1 cellular context compared by ENCODE assay signal in genomic region chr2:223950448-223951347, GRCh38.
TF ChIP-seq lines count a peak whose summit lies in the region.

No MANE protein-coding gene starts in this region.

TF ChIP-seq in endothelial cell of umbilical vein, 7 proteins besides CTCF, POLR2A, EP300 and RAD21:
- no peak for TF ChIP-seq GATA2 (IDR thresholded peaks at IDR 0.05; ENCODE audit: insufficient read depth, insufficient read length, low read depth, low read length)
- no peak for TF ChIP-seq MYC (IDR thresholded peaks at IDR 0.05; ENCODE audit: low read depth, low read length)
- TF ChIP-seq FOS (IDR thresholded peaks at IDR 0.05; ENCODE audit: borderline replicate concordance, insufficient read depth, low read length): no peak
- TF ChIP-seq MAX (IDR thresholded peaks at IDR 0.05; ENCODE audit: insufficient read depth, insufficient read length): no peak
- TF ChIP-seq EZH2 (IDR thresholded peaks at IDR 0.05; ENCODE audit: borderline replicate concordance, low read depth, low read length, severe bottlenecking): no peak
